Comparison of ENCODE assay signal across 8 cellular contexts in the genomic region with DNA sequence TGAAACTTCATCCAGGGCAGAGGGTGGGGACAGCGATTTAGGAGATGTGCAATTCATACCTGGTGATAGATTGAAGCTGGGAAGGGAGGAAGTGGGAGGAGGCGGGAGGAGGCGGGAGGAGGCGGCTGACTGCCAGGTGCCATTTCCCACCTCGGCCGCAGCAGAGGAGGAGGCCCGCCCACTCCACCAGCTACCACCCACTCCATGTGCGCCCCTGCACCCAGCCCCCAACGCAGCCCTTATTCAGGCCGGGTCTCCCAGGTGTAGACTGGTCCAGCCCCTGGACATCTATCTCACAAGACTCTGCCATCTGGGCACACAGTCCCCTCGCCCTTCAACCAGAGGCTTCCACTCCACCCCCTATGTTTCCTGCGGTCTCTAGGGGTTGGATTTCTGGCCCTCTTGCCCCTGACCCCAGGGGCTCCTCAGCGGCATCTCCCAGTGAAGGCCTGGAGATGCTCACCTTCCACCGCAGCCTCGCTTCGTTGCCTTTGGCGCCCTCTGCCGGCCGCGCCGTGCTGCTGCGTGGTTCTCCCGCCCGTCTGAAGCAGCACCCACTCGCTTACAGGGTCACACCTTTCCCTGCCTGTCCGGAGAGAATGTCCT. TPM values are rescaled to one million over a fixed set of nuclear protein-coding genes. Genes with fewer than 3 reads are reported as not detected.
DNase-seq lines count a peak whose midpoint lies in the region; ATAC-seq, FAIRE-seq and TF ChIP-seq lines count a peak whose summit lies in the region.

No MANE protein-coding gene starts in this region.

- in situ Hi-C loops in SK-MEL-5 (cut with HindIII; ENCODE audit: low pct_unique_long_range_greater_than_20kb, low sequenced_read_pairs) = no loop called here

- intact Hi-C loops in posterior cingulate gyrus (cut with DNase I) = loop anchor here (1.0 to 5.0 kb wide), 3 partner anchors 86 to 247 kb away; a partner anchor contains a TSS

- ATAC-seq in CD4-positive, CD25-positive, alpha-beta regulatory T cell (ENCODE audit: low read depth in 2 of 2) = peak; percentile 85

- peak; percentile 89 for FAIRE-seq in urothelium cell line (lab: Jason Lieb, UNC)

- H3K4me3 ChIP-seq in CD4-positive, CD25-positive, alpha-beta regulatory T cell (ENCODE audit: low read depth, low read length) = peak overlapping the region; percentile 35

- peak overlapping the region; percentile 50 for H3K27ac ChIP-seq in CD4-positive, CD25-positive, alpha-beta regulatory T cell (ENCODE audit: insufficient read depth, low read length, poor library complexity, severe bottlenecking)

- H3K27me3 Mint-ChIP-seq in CD4-positive, CD25-positive, alpha-beta regulatory T cell = no peaks in the 10 kb centered on the region
- peaks cover 3% of the 10 kb centered on the region for H3K27me3 Mint-ChIP-seq in glutamatergic neuron (ENCODE audit: unreplicated experiment)

- H3K4me3 Mint-ChIP-seq in CD4-positive, CD25-positive, alpha-beta regulatory T cell = peak overlapping the region; percentile 24 to 93 (median 71)
- peak overlapping the region; percentile 43 for H3K4me3 Mint-ChIP-seq in glutamatergic neuron (ENCODE audit: unreplicated experiment)

- peaks cover 20% of the 10 kb centered on the region for H3K36me3 Mint-ChIP-seq in CD4-positive, CD25-positive, alpha-beta regulatory T cell
- H3K36me3 Mint-ChIP-seq in glutamatergic neuron (ENCODE audit: unreplicated experiment) = no peaks in the 10 kb centered on the region

- H3K4me1 Mint-ChIP-seq in CD4-positive, CD25-positive, alpha-beta regulatory T cell = peaks cover 17 to 41% (median 22%) of the 10 kb centered on the region in 4 donors
- peaks cover 13% of the 10 kb centered on the region for H3K4me1 Mint-ChIP-seq in glutamatergic neuron (ENCODE audit: low read depth, unreplicated experiment)

- peaks cover 23% of the 10 kb centered on the region for H3K4me1 ChIP-seq in CD4-positive, CD25-positive, alpha-beta regulatory T cell (ENCODE audit: control insufficient read depth, insufficient read depth, low read length, poor library complexity, severe bottlenecking)

- peaks cover 46% of the 10 kb centered on the region for H3K36me3 ChIP-seq in CD4-positive, CD25-positive, alpha-beta regulatory T cell (ENCODE audit: control insufficient read depth, insufficient read depth, low read length)

- peak; percentile 65 to 79 (median 78) for DNase-seq in CD4-positive, CD25-positive, alpha-beta regulatory T cell
- DNase-seq in GM20000 (ENCODE audit: low spot score) (peak; percentile 82), LoVo (ENCODE audit: low spot score) (peak; percentile 61), SK-MEL-5 (ENCODE audit: low read depth, low spot score) (peak; percentile 62), glutamatergic neuron (peak; percentile 89), posterior cingulate gyrus (peak; percentile 65 to 98 (median 86)), urothelium cell line (ENCODE audit: low spot score) (peak; percentile 90)
- peak; percentile 54 to 78 (median 70) for DNase-seq in activated naive CD4-positive, alpha-beta T cell (lab: John Stamatoyannopoulos, UW)

- H3K9me3 Mint-ChIP-seq in CD4-positive, CD25-positive, alpha-beta regulatory T cell = peaks cover 0 to 3% (median 0%) of the 10 kb centered on the region in 7 donors
- H3K9me3 Mint-ChIP-seq in glutamatergic neuron (ENCODE audit: unreplicated experiment) = peaks cover 6% of the 10 kb centered on the region

- peak overlapping the region; percentile 58 to 97 (median 87) for H3K27ac Mint-ChIP-seq in CD4-positive, CD25-positive, alpha-beta regulatory T cell
- H3K27ac Mint-ChIP-seq in glutamatergic neuron (ENCODE audit: unreplicated experiment) = peak overlapping the region; percentile 38

- no peaks in the 10 kb centered on the region for H3K9me3 ChIP-seq in CD4-positive, CD25-positive, alpha-beta regulatory T cell (ENCODE audit: control insufficient read depth in 2 of 2, low read length in 2 of 2)

- H3K27me3 ChIP-seq in CD4-positive, CD25-positive, alpha-beta regulatory T cell (ENCODE audit: control insufficient read depth, insufficient read depth, low read length) = no peaks in the 10 kb centered on the region

- TF ChIP-seq CTCF in GM20000 (IDR thresholded peaks at IDR 0.05; ENCODE audit: extremely low read depth, missing control alignments) (peak; percentile 99), glutamatergic neuron (IDR thresholded peaks at IDR 0.05; ENCODE audit: partially characterized antibody, unreplicated experiment) (peak; percentile 92)

RNA-seq across cellular contexts. Expression of a gene that starts 32.6 kb away (rescaled TPM):
- 8.6 TPM for total RNA-seq in CD4-positive, CD25-positive, alpha-beta regulatory T cell
- 1 to 10 TPM in 2 of 4 donors, under 1 TPM in 2; 0.20 to 1.8 (median 1.1) TPM for polyA plus RNA-seq in CD4-positive, CD25-positive, alpha-beta regulatory T cell
- 35.7 and 36.6 TPM in 2 replicates for total RNA-seq in SK-MEL-5 (2014; rRNA removed; shearing (Covaris generic))
- polyA plus RNA-seq in SK-MEL-5 (2015; cell fraction: cytosol; rRNA removed) = 40.8 and 48.1 TPM in 2 replicates
- polyA plus RNA-seq in SK-MEL-5 (2015; cell fraction: nucleus; rRNA removed) = 27.0 and 38.0 TPM in 2 replicates
- 4.9 TPM for total RNA-seq in glutamatergic neuron (ENCODE audit: unreplicated experiment)

Comparison
In these comparisons a context has a peak if more than half of its experiments do, and no peak if none do; other contexts are left out.
1. Peak in every context shown above with its lines: DNase-seq, ATAC-seq, H3K4me3 ChIP-seq and H3K27ac ChIP-seq.